Comparison of ENCODE assay signal across 18 cellular contexts in the genomic region with DNA sequence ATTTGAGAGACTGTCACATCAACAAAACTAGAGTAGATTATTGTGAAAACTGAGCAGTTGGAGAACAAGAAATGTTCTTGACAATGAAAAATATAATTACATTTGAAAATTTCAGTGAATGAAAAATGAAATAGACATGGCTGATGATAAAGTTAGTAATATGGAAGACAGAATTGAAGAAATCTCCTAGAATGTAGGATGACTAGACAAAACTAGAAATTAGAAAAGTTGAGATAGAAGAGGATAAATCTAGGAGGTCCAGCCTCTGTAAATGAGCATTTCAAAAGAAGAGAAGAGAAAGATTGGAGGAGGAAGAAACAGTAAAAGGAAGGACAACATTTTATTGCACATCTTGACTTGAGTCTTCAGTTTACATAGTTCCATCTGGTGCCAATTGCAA.
DNase-seq lines count a peak whose midpoint lies in the region; ATAC-seq, FAIRE-seq and TF ChIP-seq lines count a peak whose summit lies in the region.
"Had no signal": no experiment of that assay in that cellular context is flagged by ENCODE, and none has a peak within 500 bp of the region (broad histone marks: within the 10 kb centered on the region; RNA-seq: fewer than 3 reads in every experiment).

No MANE protein-coding gene starts in this region.

- H3K56ac ChIP-seq in IMR-90 (ENCODE audit: extremely low read depth, insufficient read depth, low read length), result no peak overlapping the region

- intact Hi-C loops in IMR-90 (cut with micrococcal nuclease), result no loop called here

- H3K9me1 ChIP-seq in IMR-90 (ENCODE audit: insufficient read depth, low read length), result peaks cover 38% of the 10 kb centered on the region

- H3K27me3 ChIP-seq in ACC112 (ENCODE audit: insufficient read depth, low read length) (no peaks in the 10 kb centered on the region), IMR-90 (ENCODE audit: control insufficient read depth, insufficient read depth, low read length) (no peaks in the 10 kb centered on the region), astrocyte (ENCODE audit: insufficient read depth, low read length) (no peaks in the 10 kb centered on the region), smooth muscle cell (ENCODE audit: low read depth) (no peaks in the 10 kb centered on the region)
- H3K27me3 ChIP-seq: BLaER1 had no signal

- TF ChIP-seq POLR2A in IMR-90 (IDR thresholded peaks at IDR 0.05; ENCODE audit: low read depth, low read length), result no peak

- H3K4me1 ChIP-seq in ACC112 (ENCODE audit: control insufficient read depth, insufficient read depth, low read length, unreplicated experiment) (peaks cover 49% of the 10 kb centered on the region), IMR-90 (ENCODE audit: control insufficient read depth, insufficient read depth, low read length) (peaks cover 28% of the 10 kb centered on the region), astrocyte (ENCODE audit: insufficient read depth, low read length) (peaks cover 57% of the 10 kb centered on the region), smooth muscle cell (ENCODE audit: low read depth) (peaks cover 11% of the 10 kb centered on the region)

- TF ChIP-seq RAD21 in IMR-90 (IDR thresholded peaks at IDR 0.05; ENCODE audit: low read length), result no peak

- no peak overlapping the region for H4K8ac ChIP-seq in IMR-90 (ENCODE audit: low read depth in 2 of 2, low read length in 2 of 2)

- H3K9me3 ChIP-seq in IMR-90 (ENCODE audit: control insufficient read depth, insufficient read depth, low read length) (no peaks in the 10 kb centered on the region; the same call in 1 of the 2 replicates), astrocyte (ENCODE audit: insufficient read depth, low read depth, low read length) (peaks cover 8% of the 10 kb centered on the region), smooth muscle cell (replicated peaks; ENCODE audit: low read depth) (no peaks in the 10 kb centered on the region)

- no peak for ATAC-seq in IMR-90 (ENCODE audit: low read depth)
- ATAC-seq: HCT116, HepG2 had no signal

- POLR2A ChIA-PET in IMR-90 (lab: Charles Lee; ENCODE audit: unreplicated experiment), result no interaction called here

- peaks cover 4% of the 10 kb centered on the region for H3K36me3 Mint-ChIP-seq in astrocyte (ENCODE audit: low read depth, unreplicated experiment)
- H3K36me3 Mint-ChIP-seq: CD14-positive monocyte had no signal

- H3K4me1 Mint-ChIP-seq in astrocyte (ENCODE audit: low read depth, unreplicated experiment), result peaks cover 52% of the 10 kb centered on the region
- H3K4me1 Mint-ChIP-seq: CD14-positive monocyte; CD4-positive, alpha-beta memory T cell had no signal

- no peak overlapping the region for H2BK20ac ChIP-seq in IMR-90 (ENCODE audit: low read depth, low read length)

- peak overlapping the region; percentile 10; the same call in 1 of the 2 replicates for H2BK120ac ChIP-seq in IMR-90 (ENCODE audit: low read depth, low read length)

- no peak overlapping the region for H3K23ac ChIP-seq in IMR-90 (ENCODE audit: low read depth, low read length)

- no peak overlapping the region for H3K4me3 Mint-ChIP-seq in astrocyte (ENCODE audit: unreplicated experiment)
- H3K4me3 Mint-ChIP-seq: CD14-positive monocyte; CD4-positive, alpha-beta memory T cell had no signal

- H3K36me3 ChIP-seq in ACC112 (ENCODE audit: insufficient read depth, low read length) (peaks cover 6% of the 10 kb centered on the region; the same call in 1 of the 2 replicates), IMR-90 (ENCODE audit: control insufficient read depth, insufficient read depth, low read length) (no peaks in the 10 kb centered on the region), astrocyte (ENCODE audit: insufficient read depth, low read length) (no peaks in the 10 kb centered on the region), smooth muscle cell (ENCODE audit: low read depth) (no peaks in the 10 kb centered on the region)
- H3K36me3 ChIP-seq: BLaER1 had no signal

- CTCF ChIA-PET in IMR-90 (lab: Yijun Ruan, JAX), result interaction anchor here (0.7 kb wide), 1 partner anchor 348 kb away, joined by 6 read pairs; no protein-coding TSS in a partner anchor

- H3K14ac ChIP-seq in IMR-90 (replicated peaks; ENCODE audit: low read depth, low read length), result no peak overlapping the region

- peaks cover 0 to 37% of the 10 kb centered on the region in 2 experiments; a peak in 2 of 4 replicates for H3K79me1 ChIP-seq in IMR-90 (ENCODE audit: low read depth in 1 of 2, low read length in 2 of 2)

- H3K79me2 ChIP-seq in ACC112 (ENCODE audit: control insufficient read depth, insufficient read depth, low read length, unreplicated experiment) (no peaks in the 10 kb centered on the region), astrocyte (ENCODE audit: insufficient read depth, low read length) (peaks cover 17% of the 10 kb centered on the region), smooth muscle cell (ENCODE audit: low read depth) (no peaks in the 10 kb centered on the region)

- no peak overlapping the region for H2AK9ac ChIP-seq in IMR-90 (replicated peaks; ENCODE audit: low read depth, low read length, poor library complexity)

- no peak overlapping the region for H3K9ac ChIP-seq in IMR-90 (ENCODE audit: low read depth, low read length)
- H3K9ac ChIP-seq in astrocyte (ENCODE audit: low read length), result no peak overlapping the region
- no peak overlapping the region for H3K9ac ChIP-seq in smooth muscle cell (ENCODE audit: low read depth)
- H3K9ac ChIP-seq: BLaER1 had no signal

- H2AFZ ChIP-seq in ACC112 (ENCODE audit: low read length, unreplicated experiment) (no peak overlapping the region), IMR-90 (replicated peaks; ENCODE audit: low read length, poor library complexity) (no peak overlapping the region), astrocyte (ENCODE audit: low read depth, low read length) (no peak overlapping the region), smooth muscle cell (ENCODE audit: low read depth) (no peak overlapping the region)

- FAIRE-seq in astrocyte (lab: Jason Lieb, UNC), result no peak
- FAIRE-seq: A204.1, HepG2 had no signal

- H3K27me3 Mint-ChIP-seq in astrocyte (ENCODE audit: low read depth, unreplicated experiment), result no peaks in the 10 kb centered on the region

- no peak overlapping the region for H3K4me2 ChIP-seq in IMR-90 (ENCODE audit: low read depth, low read length)
- H3K4me2 ChIP-seq in astrocyte (ENCODE audit: low read length), result no peak overlapping the region
- no peak overlapping the region for H3K4me2 ChIP-seq in smooth muscle cell
- H3K4me2 ChIP-seq: BLaER1 had no signal

- H4K91ac ChIP-seq in IMR-90 (ENCODE audit: insufficient read depth, low read depth, low read length), result no peak overlapping the region

- dilution Hi-C loops in IMR-90 (cut with HindIII; ENCODE audit: low sequenced_read_pairs, unreplicated experiment), result no loop called here

- H2BK5ac ChIP-seq in IMR-90 (ENCODE audit: low read depth, low read length, poor library complexity, severe bottlenecking), result no peak overlapping the region

- H3K4me3 ChIP-seq in ACC112 (ENCODE audit: low read depth, low read length), result no peak overlapping the region
- no peak overlapping the region for H3K4me3 ChIP-seq in IMR-90 (ENCODE audit: insufficient read depth, low read depth, low read length)
- no peak overlapping the region for H3K4me3 ChIP-seq in astrocyte (ENCODE audit: insufficient read depth, low read depth, low read length)
- H3K4me3 ChIP-seq in smooth muscle cell, result no peak overlapping the region
- H3K4me3 ChIP-seq: BLaER1 had no signal

- no peak overlapping the region; the same call in 2 of the 3 replicates for H2BK15ac ChIP-seq in IMR-90 (ENCODE audit: low read depth, low read length)

- 0 out of 2 replicates have a peak overlapping the region, but pooled peaks have one; percentile 9 for H3K4ac ChIP-seq in IMR-90 (ENCODE audit: low read depth, low read length)

- peak overlapping the region; percentile 99 for H3K27ac ChIP-seq in ACC112 (ENCODE audit: low read depth, low read length)
- no peak overlapping the region for H3K27ac ChIP-seq in IMR-90 (ENCODE audit: insufficient read depth, low read length)
- peak overlapping the region; percentile 100 for H3K27ac ChIP-seq in astrocyte (ENCODE audit: low read depth, low read length)
- peak overlapping the region; percentile 96 for H3K27ac ChIP-seq in smooth muscle cell (ENCODE audit: low read depth)
- H3K27ac ChIP-seq: BLaER1 had no signal

- H3K27ac Mint-ChIP-seq in astrocyte (ENCODE audit: unreplicated experiment), result peak overlapping the region; percentile 78
- H3K27ac Mint-ChIP-seq: CD14-positive monocyte had no signal

- no TSS peak for BruUV-seq in IMR-90 (replicated peaks; lab: Mats Ljungman, UMichigan)

- peaks cover 18% of the 10 kb centered on the region for H3K9me3 Mint-ChIP-seq in astrocyte (ENCODE audit: unreplicated experiment)

- no peak overlapping the region for H2AK5ac ChIP-seq in IMR-90 (ENCODE audit: low read depth, low read length)

- no peak for TF ChIP-seq CTCF in IMR-90 (conservative IDR thresholded peaks at IDR 0.05; ENCODE audit: low read depth, low read length)
- TF ChIP-seq CTCF in astrocyte (IDR thresholded peaks at IDR 0.05; ENCODE audit: insufficient read depth, low read depth, low read length), result no peak
- no peak for TF ChIP-seq CTCF in smooth muscle cell (IDR thresholded peaks at IDR 0.05; ENCODE audit: borderline replicate concordance, insufficient read depth, poor library complexity, severe bottlenecking)
- no peak for TF ChIP-seq CTCF in GM10266 (IDR thresholded peaks at IDR 0.05; ENCODE audit: control insufficient read depth, insufficient read depth, low read depth, missing control alignments)

- H4K20me1 ChIP-seq in IMR-90 (ENCODE audit: insufficient read depth, low read length) (peaks cover 4% of the 10 kb centered on the region), astrocyte (ENCODE audit: insufficient read depth, low read length) (no peaks in the 10 kb centered on the region), smooth muscle cell (ENCODE audit: low read depth) (no peaks in the 10 kb centered on the region)
- H4K20me1 ChIP-seq: BLaER1 had no signal

- DNase-seq in IMR-90 (no peak), astrocyte (ENCODE audit: low read depth) (no peak), smooth muscle cell (lab: John Stamatoyannopoulos, UW; ENCODE audit: unreplicated experiment) (no peak), nucleus accumbens (lab: John Stamatoyannopoulos, UW) (no peak), GM10266 (ENCODE audit: extremely low spot score) (no peak), dermis blood vessel endothelial cell (no peak)
- DNase-seq: CD4-positive, alpha-beta memory T cell; DMS153; DMS79; GDM1; GOT3; H7 had no signal

- in situ Hi-C loops in IMR-90 (cut with MboI; ENCODE audit: low sequenced_read_pairs), result no loop called here

- peaks cover 20% of the 10 kb centered on the region for H3F3A ChIP-seq in smooth muscle cell (ENCODE audit: low read depth)

- H4K5ac ChIP-seq in IMR-90 (ENCODE audit: low read depth, low read length), result no peak overlapping the region

- no peak overlapping the region for H3K18ac ChIP-seq in IMR-90 (ENCODE audit: low read depth, low read length)

TF ChIP-seq in IMR-90, 13 proteins besides CTCF, POLR2A, EP300 and RAD21 (continues in another document):
- no peak for TF ChIP-seq CHD1 (IDR thresholded peaks at IDR 0.05; ENCODE audit: low read depth, low read length)
